Comparison of ENCODE assay signal across 8 cellular contexts in the genomic region with DNA sequence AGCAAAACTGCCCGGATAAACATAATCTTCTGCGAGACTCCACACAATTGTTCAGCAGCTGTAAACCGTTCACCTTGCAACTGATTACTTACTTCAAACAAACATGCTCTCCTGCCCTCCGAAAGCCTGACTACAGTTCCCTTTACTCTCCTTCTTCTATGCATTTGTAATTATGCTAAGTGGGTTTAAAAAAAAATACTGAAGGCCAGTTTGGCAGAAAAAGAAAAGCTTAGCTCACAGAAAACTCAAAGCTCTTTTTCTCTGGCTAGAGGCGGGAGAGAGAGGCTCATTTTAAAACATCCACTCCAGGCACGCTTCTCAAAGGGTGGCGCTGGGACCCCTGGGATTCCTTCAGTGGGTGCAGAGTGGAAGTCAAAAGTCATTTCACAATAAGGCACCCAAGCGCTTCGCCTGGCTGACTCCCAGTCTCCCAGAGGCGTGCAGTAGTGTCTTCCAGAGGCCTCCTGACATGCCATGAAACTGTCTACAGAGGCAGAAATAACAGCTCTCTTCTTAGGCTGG. TPM values are rescaled to one million over a fixed set of nuclear protein-coding genes. Genes with fewer than 3 reads are reported as not detected.
DNase-seq lines count a peak whose midpoint lies in the region; ATAC-seq and TF ChIP-seq lines count a peak whose summit lies in the region.

No MANE protein-coding gene starts in this region.

- no peak for ATAC-seq in HG03460 (IDR thresholded peaks at IDR 0.05; ENCODE audit: unreplicated experiment)

- no peaks in the 10 kb centered on the region for H3K27me3 ChIP-seq in Loucy (ENCODE audit: insufficient read depth, low read length, poor library complexity, severe bottlenecking)
- H3K27me3 ChIP-seq in ectodermal cell (ENCODE audit: control insufficient read depth, insufficient read depth, low read length, poor library complexity, severe bottlenecking) = no peaks in the 10 kb centered on the region

- peak overlapping the region; percentile 84 for H3K9ac ChIP-seq in Loucy (ENCODE audit: low read depth, low read length, poor library complexity, severe bottlenecking)

- H3K9me3 Mint-ChIP-seq in mesothelial cell of epicardium = no peaks in the 10 kb centered on the region

- H3K36me3 ChIP-seq in Loucy (ENCODE audit: insufficient read depth, low read length) = no peaks in the 10 kb centered on the region
- H3K36me3 ChIP-seq in ectodermal cell (ENCODE audit: control insufficient read depth, insufficient read depth, low read length) = peaks cover 6% of the 10 kb centered on the region

- DNase-seq in AG09309 (ENCODE audit: low read depth) (no peak), mesothelial cell of epicardium (ENCODE audit: low spot score in 2 of 2, unreplicated experiment in 2 of 2) (no peak), NCI-H526 treated with DMSO at 0.1 percent for 48 hours (lab: John Stamatoyannopoulos, UW) (no peak)
- no peak for DNase-seq in stimulated activated CD4-positive, alpha-beta T cell treated with anti-CD3 and anti-CD28 coated beads, Interleukin-4, amount 100 ng/mL, for 24 hours
- no peak for DNase-seq in NK-92 treated with Interleukin-12 subunit alpha and Interleukin-12 subunit beta, amount 100 ng/mL, for 24 hours (lab: John Stamatoyannopoulos, UW)

- H2AFZ ChIP-seq in Loucy (ENCODE audit: low read length) = no peak overlapping the region

- H3K4me3 Mint-ChIP-seq in mesothelial cell of epicardium = peak overlapping the region; percentile 76

- peaks cover 36% of the 10 kb centered on the region for H3K79me2 ChIP-seq in Loucy (ENCODE audit: insufficient read depth, low read length)

- H4K20me1 ChIP-seq in Loucy (ENCODE audit: insufficient read depth, low read length, poor library complexity, severe bottlenecking) = peaks cover 16% of the 10 kb centered on the region

- 11 to 13% methylated on average over 10 of the region's 10 CpGs for WGBS in ectodermal cell, 2 experiments

- TF ChIP-seq CTCF in AG09309 (IDR thresholded peaks at IDR 0.05; ENCODE audit: control insufficient read depth, insufficient read depth, low read depth, low read length, missing control alignments) = no peak
- no peak for TF ChIP-seq CTCF in Loucy (conservative IDR thresholded peaks at IDR 0.05; ENCODE audit: low read length)
- TF ChIP-seq CTCF in mesothelial cell of epicardium (IDR thresholded peaks at IDR 0.05; ENCODE audit: unreplicated experiment) = no peak

- H3K4me1 Mint-ChIP-seq in mesothelial cell of epicardium = peaks cover 35% of the 10 kb centered on the region

- peak overlapping the region; percentile 87 for H3K27ac Mint-ChIP-seq in mesothelial cell of epicardium

- H3K36me3 Mint-ChIP-seq in mesothelial cell of epicardium = no peaks in the 10 kb centered on the region

- peak overlapping the region; percentile 73 for H3K27ac ChIP-seq in ectodermal cell (ENCODE audit: insufficient read depth, low read depth, low read length, poor library complexity, severe bottlenecking)

- peak overlapping the region; percentile 87 for H3K4me2 ChIP-seq in Loucy (ENCODE audit: low read depth, low read length, poor library complexity, severe bottlenecking)

- no peaks in the 10 kb centered on the region for H3K27me3 Mint-ChIP-seq in mesothelial cell of epicardium (ENCODE audit: low read depth)

- peaks cover 14% of the 10 kb centered on the region for H3K4me1 ChIP-seq in Loucy (ENCODE audit: insufficient read depth, low read length, poor library complexity, severe bottlenecking)
- H3K4me1 ChIP-seq in ectodermal cell (ENCODE audit: control insufficient read depth, insufficient read depth, low read length) = peaks cover 18% of the 10 kb centered on the region

- no peaks in the 10 kb centered on the region for H3K9me3 ChIP-seq in Loucy (ENCODE audit: insufficient read depth, low read depth, low read length)
- no peaks in the 10 kb centered on the region for H3K9me3 ChIP-seq in ectodermal cell (ENCODE audit: control insufficient read depth, low read length)

- peak overlapping the region; percentile 2; the same call in 1 of the 2 replicates for H3K4me3 ChIP-seq in AG09309 (ENCODE audit: control insufficient read depth, low read depth, low read length)
- peak overlapping the region; percentile 85 for H3K4me3 ChIP-seq in Loucy (ENCODE audit: low read length, poor library complexity, severe bottlenecking)
- peak overlapping the region; percentile 90 for H3K4me3 ChIP-seq in ectodermal cell (ENCODE audit: insufficient read depth, low read depth, low read length)

- no peaks in the 10 kb centered on the region for H3K9me2 ChIP-seq in Loucy (replicated peaks; ENCODE audit: low read depth, low read length)

- H3F3A ChIP-seq in Loucy (ENCODE audit: low read depth) = no peaks in the 10 kb centered on the region

RNA-seq across cellular contexts. Expression of a gene that starts 1.9 kb away (rescaled TPM):
- polyA plus RNA-seq in ectodermal cell (2013, experiment 1 of 4) = 34.0 TPM
- 46.8 TPM for polyA plus RNA-seq in ectodermal cell (2013, experiment 2 of 4)
- polyA plus RNA-seq in ectodermal cell (2013, experiment 3 of 4) = 37.5 TPM
- 44.1 TPM for polyA plus RNA-seq in ectodermal cell (2013, experiment 4 of 4)
- 43.5 to 46.0 TPM (median 44.3 TPM) in 3 replicates for total RNA-seq in mesothelial cell of epicardium

RNA-seq across cellular contexts. Expression of a gene that starts 1.9 kb away (rescaled TPM):
- polyA plus RNA-seq in ectodermal cell (2013, experiment 1 of 4) = 59.2 TPM
- polyA plus RNA-seq in ectodermal cell (2013, experiment 2 of 4) = 66.8 TPM
- 42.9 TPM for polyA plus RNA-seq in ectodermal cell (2013, experiment 3 of 4)
- polyA plus RNA-seq in ectodermal cell (2013, experiment 4 of 4) = 48.4 TPM
- total RNA-seq in mesothelial cell of epicardium = 42.5 to 46.3 TPM (median 46.1 TPM) in 3 replicates

Comparison
In these comparisons a context has a peak if more than half of its experiments do, and no peak if none do; other contexts are left out.
1. H3K4me3 ChIP-seq: peak in every context shown above with its lines; median percentile 90 in ectodermal cell; 85 in Loucy; 2 in AG09309.